Comparison of ENCODE assay signal across 20 cellular contexts in the genomic region with DNA sequence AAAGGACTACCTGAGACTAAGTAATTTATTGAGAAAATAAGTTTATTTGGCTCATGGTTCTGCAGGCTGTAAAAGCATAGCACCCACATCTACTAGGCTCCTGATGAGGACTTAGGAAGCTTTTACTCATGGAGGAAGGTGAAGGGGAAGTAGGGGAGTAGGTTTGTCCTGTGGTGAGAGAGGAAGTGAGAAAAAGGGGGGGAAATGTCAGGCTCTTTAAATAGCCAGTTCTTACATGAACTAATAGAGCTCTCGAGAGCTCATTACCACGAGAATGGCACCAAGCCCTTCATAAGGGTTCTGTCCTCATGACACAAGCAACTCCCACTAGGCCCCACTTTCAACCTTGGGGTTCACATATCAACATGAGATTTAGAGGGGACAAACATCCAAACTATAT.
DNase-seq lines count a peak whose midpoint lies in the region; ATAC-seq, FAIRE-seq and TF ChIP-seq lines count a peak whose summit lies in the region.
"Had no signal": no experiment of that assay in that cellular context is flagged by ENCODE, and none has a peak within 500 bp of the region (broad histone marks: within the 10 kb centered on the region; RNA-seq: fewer than 3 reads in every experiment).

No MANE protein-coding gene starts in this region.

- DNase-seq in GM12891 (ENCODE audit: insufficient read length, low spot score) (no peak), NOMO-1 treated with dmso at 0.1 percent for 144 hours (lab: John Stamatoyannopoulos, UW; ENCODE audit: unreplicated experiment) (peak; percentile 2), HUDEP-2 (lab: John Stamatoyannopoulos, UW; ENCODE audit: unreplicated experiment in 76 of 76) (no peak), globus pallidus (ENCODE audit: low spot score) (no peak)
- DNase-seq: activated naive CD4-positive, alpha-beta T cell treated with anti-CD3 and anti-CD28 coated beads, Interleukin-2, amount 10 ng/mL, durations not matched to agents 7 days and 5 days; activated T-cell treated with anti-CD3 and anti-CD28 coated beads, Interleukin-2, amount 50 U/mL, for 48 hours; CD4-positive, alpha-beta T cell; GDM1; IMR-90; mammary epithelial cell; NCI-H187 treated with DMSO at 0.1 percent for 48 hours; stimulated activated CD4-positive, alpha-beta T cell treated with anti-CD3 and anti-CD28 coated beads, Interleukin-4, amount 100 ng/mL, for 1 hour; stimulated activated naive CD8-positive, alpha-beta T cell treated with anti-CD3 and anti-CD28 coated beads, Interleukin-15, amount 100 ng/mL, for 72 hours; T-helper 9 cell; transverse colon had no signal

- no peak for FAIRE-seq in GM12891 (lab: Jason Lieb, UNC)
- FAIRE-seq: H54 had no signal

- peak; percentile 66 for ATAC-seq in GM19452 (IDR thresholded peaks at IDR 0.05; ENCODE audit: unreplicated experiment)
- peak; percentile 74 for ATAC-seq in HG03095 (IDR thresholded peaks at IDR 0.05; ENCODE audit: unreplicated experiment)
- ATAC-seq in GM21528 (IDR thresholded peaks at IDR 0.05; ENCODE audit: low FRiP score, unreplicated experiment), result no peak
- ATAC-seq in GM21526 (IDR thresholded peaks at IDR 0.05; ENCODE audit: low FRiP score, unreplicated experiment), result no peak
- ATAC-seq: stimulated activated naive CD8-positive, alpha-beta T cell treated with anti-CD3 and anti-CD28 coated beads, Interleukin-15, amount 100 ng/mL, for 72 hours had no signal

- no peak for TF ChIP-seq POLR2A in GM12891 (IDR thresholded peaks at IDR 0.05; ENCODE audit: low read depth, low read length)

TF ChIP-seq in GM12891, 5 proteins besides CTCF, POLR2A, EP300 and RAD21:
- TF ChIP-seq SPI1 (IDR thresholded peaks at IDR 0.05; ENCODE audit: low read depth, low read length), result peak; percentile 51
- no peak for TF ChIP-seq PAX5 (IDR thresholded peaks at IDR 0.05; ENCODE audit: insufficient read depth, low read length, severe bottlenecking)
TF ChIP-seq in GM12891: peak in this region for 1.

Comparison
In these comparisons a context has a peak if more than half of its experiments do, and no peak if none do; other contexts are left out.
1. ATAC-seq: peak in GM19452 (single experiment) and HG03095 (single experiment); none in GM21528 (single experiment) and GM21526 (single experiment).